ENCODE assay signal across 22 cellular contexts in genomic region chr10:101137271-101137670, GRCh38. TPM values are rescaled to one million over a fixed set of nuclear protein-coding genes. Genes with fewer than 3 reads are reported as not detected.
"Had no signal": no experiment of that assay in that cellular context is flagged by ENCODE, and none has a peak within 500 bp of the region (broad histone marks: within the 10 kb centered on the region; RNA-seq: fewer than 3 reads in every experiment).

No MANE protein-coding gene starts in this region.

- H3K36me3 Mint-ChIP-seq: type B pancreatic cell had no signal

- DNase-seq: effector memory CD4-positive, alpha-beta T cell; esophagus squamous epithelium; foreskin fibroblast; immature natural killer cell; left cardiac atrium; left ventricle myocardium inferior; lower lobe of right lung; mesenchymal stem cell; naive B cell; nephron progenitor cell; sigmoid colon; stimulated activated CD4-positive, alpha-beta T cell treated with anti-CD3 and anti-CD28 coated beads, Interleukin-12 subunit alpha, Interleukin-12 subunit beta, amount 100 ng/mL, for 4 hours; stimulated activated naive CD8-positive, alpha-beta T cell treated with anti-CD3 and anti-CD28 coated beads, Interleukin-15, Interleukin-2, amounts not matched to agents 100 U/mL and 50 U/mL, for 24 hours; thyroid gland; uterus had no signal

- H3K9me3 ChIP-seq: esophagus squamous epithelium, gastroesophageal sphincter, left ventricle myocardium inferior, lower lobe of right lung, sigmoid colon, suprapubic skin, thyroid gland, uterus had no signal

- H3K4me3 ChIP-seq: esophagus squamous epithelium, gastroesophageal sphincter, left ventricle myocardium inferior, lower lobe of right lung, sigmoid colon, skin epidermis, suprapubic skin, thyroid gland, uterus had no signal

- H3K27ac Mint-ChIP-seq: immature natural killer cell, nephron progenitor cell, type B pancreatic cell had no signal

- H3K9me3 Mint-ChIP-seq: nephron progenitor cell, type B pancreatic cell had no signal

- H3K27ac ChIP-seq: esophagus squamous epithelium, gastroesophageal sphincter, left ventricle myocardium inferior, lower lobe of right lung, sigmoid colon, skin epidermis, suprapubic skin, thyroid gland, uterus had no signal

- H3K36me3 ChIP-seq: esophagus squamous epithelium, gastroesophageal sphincter, left ventricle myocardium inferior, lower lobe of right lung, sigmoid colon, suprapubic skin, thyroid gland, uterus had no signal

- ATAC-seq: gastroesophageal sphincter; left cardiac atrium; lower lobe of right lung; stimulated activated naive CD8-positive, alpha-beta T cell treated with anti-CD3 and anti-CD28 coated beads, Interleukin-15, Interleukin-2, amounts not matched to agents 100 U/mL and 50 U/mL, for 24 hours had no signal

- H3K4me3 Mint-ChIP-seq: immature natural killer cell, nephron progenitor cell, type B pancreatic cell had no signal

RNA-seq across cellular contexts. Expression of gene TLX1, which starts 6.2 kb away (rescaled TPM):
- total RNA-seq: epithelial cell of proximal tubule, esophagus squamous epithelium, gastroesophageal sphincter, left ventricle myocardium inferior, lower lobe of right lung, omental fat pad, sigmoid colon, suprapubic skin, thyroid gland, uterus had no signal
- polyA plus RNA-seq: immature natural killer cell, keratinocyte had no signal
